In genomic region chr15:63223463-63223862, GRCh38 we compare ENCODE assay signal across 25 cellular contexts. TPM values are rescaled to one million over a fixed set of nuclear protein-coding genes. Genes with fewer than 3 reads are reported as not detected.
DNase-seq lines count a peak whose midpoint lies in the region; ATAC-seq, FAIRE-seq and TF ChIP-seq lines count a peak whose summit lies in the region.
"Had no signal": no experiment of that assay in that cellular context is flagged by ENCODE, and none has a peak within 500 bp of the region (broad histone marks: within the 10 kb centered on the region; RNA-seq: fewer than 3 reads in every experiment).

No MANE protein-coding gene starts in this region.

- H4K20me1 ChIP-seq in smooth muscle cell (ENCODE audit: low read depth): peaks cover 14% of the 10 kb centered on the region

- no peak overlapping the region for H3K4me3 ChIP-seq in epithelial cell of esophagus (ENCODE audit: low read length)
- H3K4me3 ChIP-seq in smooth muscle cell: no peak overlapping the region
- H3K4me3 ChIP-seq: BLaER1, MG63 had no signal

- H3K4me1 Mint-ChIP-seq in activated T-cell treated with anti-CD3 and anti-CD28 coated beads, Interleukin-2, amount 50 U/mL, for 24 hours (ENCODE audit: low read depth): peaks cover 84% of the 10 kb centered on the region
- peaks cover 12% of the 10 kb centered on the region for H3K4me1 Mint-ChIP-seq in WTC11

- TF ChIP-seq CTCF in epithelial cell of esophagus (IDR thresholded peaks at IDR 0.05; ENCODE audit: insufficient read depth, low read depth, low read length, missing control alignments) (no peak), WTC11 (IDR thresholded peaks at IDR 0.05) (no peak), smooth muscle cell (IDR thresholded peaks at IDR 0.05; ENCODE audit: borderline replicate concordance, insufficient read depth, poor library complexity, severe bottlenecking) (no peak)

- no peaks in the 10 kb centered on the region for H3K79me2 ChIP-seq in smooth muscle cell (ENCODE audit: low read depth)

- no peaks in the 10 kb centered on the region for H3F3A ChIP-seq in smooth muscle cell (ENCODE audit: low read depth)

- no peaks in the 10 kb centered on the region for H3K9me3 ChIP-seq in smooth muscle cell (replicated peaks; ENCODE audit: low read depth)
- H3K9me3 ChIP-seq: MG63 had no signal

- H3K27me3 ChIP-seq in smooth muscle cell (ENCODE audit: low read depth): no peaks in the 10 kb centered on the region
- H3K27me3 ChIP-seq: BLaER1, MG63 had no signal

- CTCF ChIA-PET in WTC11 (lab: Charles Lee): no interaction called here

- H3K4me2 ChIP-seq in smooth muscle cell: no peak overlapping the region
- H3K4me2 ChIP-seq: BLaER1 had no signal

- no peaks in the 10 kb centered on the region for H3K9me3 Mint-ChIP-seq in activated T-cell treated with anti-CD3 and anti-CD28 coated beads, Interleukin-2, amount 50 U/mL, for 24 hours
- H3K9me3 Mint-ChIP-seq in WTC11: no peaks in the 10 kb centered on the region
- H3K9me3 Mint-ChIP-seq: CD4-positive, alpha-beta memory T cell; IgD-negative memory B cell had no signal

- no peak overlapping the region for H2AFZ ChIP-seq in smooth muscle cell (ENCODE audit: low read depth)

- no peak overlapping the region for H3K9ac ChIP-seq in smooth muscle cell (ENCODE audit: low read depth)
- H3K9ac ChIP-seq: BLaER1 had no signal

- TF ChIP-seq POLR2A in GM12891 (IDR thresholded peaks at IDR 0.05; ENCODE audit: low read depth, low read length): no peak

- peak overlapping the region; percentile 60 for H3K27ac Mint-ChIP-seq in activated T-cell treated with anti-CD3 and anti-CD28 coated beads, Interleukin-2, amount 50 U/mL, for 24 hours
- H3K27ac Mint-ChIP-seq in WTC11: no peak overlapping the region
- H3K27ac Mint-ChIP-seq: IgD-negative memory B cell had no signal

- H3K4me1 ChIP-seq in smooth muscle cell (ENCODE audit: low read depth): peaks cover 4% of the 10 kb centered on the region

- no peak overlapping the region for H3K4me3 Mint-ChIP-seq in activated T-cell treated with anti-CD3 and anti-CD28 coated beads, Interleukin-2, amount 50 U/mL, for 24 hours
- H3K4me3 Mint-ChIP-seq in WTC11: no peak overlapping the region
- H3K4me3 Mint-ChIP-seq: CD4-positive, alpha-beta memory T cell; IgD-negative memory B cell had no signal

- H3K27me3 Mint-ChIP-seq in activated T-cell treated with anti-CD3 and anti-CD28 coated beads, Interleukin-2, amount 50 U/mL, for 24 hours: no peaks in the 10 kb centered on the region
- no peaks in the 10 kb centered on the region for H3K27me3 Mint-ChIP-seq in WTC11 (ENCODE audit: low read depth)
- H3K27me3 Mint-ChIP-seq: CD4-positive, alpha-beta memory T cell; IgD-negative memory B cell had no signal

- H3K36me3 Mint-ChIP-seq in activated T-cell treated with anti-CD3 and anti-CD28 coated beads, Interleukin-2, amount 50 U/mL, for 24 hours (ENCODE audit: low read depth): peaks cover 91% of the 10 kb centered on the region
- no peaks in the 10 kb centered on the region for H3K36me3 Mint-ChIP-seq in WTC11

- FAIRE-seq in GM12891 (lab: Jason Lieb, UNC): peak; percentile 77
- FAIRE-seq: GM12892, GM18507, H1, RCC 7860 had no signal

- no peaks in the 10 kb centered on the region for H3K36me3 ChIP-seq in smooth muscle cell (ENCODE audit: low read depth)
- H3K36me3 ChIP-seq: MG63 had no signal

- POLR2A ChIA-PET in WTC11 (lab: Charles Lee): no interaction called here

- H3K27ac ChIP-seq in smooth muscle cell (ENCODE audit: low read depth): no peak overlapping the region
- H3K27ac ChIP-seq: BLaER1 had no signal

- peak; percentile 43 for ATAC-seq in stimulated activated naive CD8-positive, alpha-beta T cell treated with anti-CD3 and anti-CD28 coated beads, Interleukin-15, Interleukin-2, amounts not matched to agents 100 U/mL and 50 U/mL, for 24 hours
- ATAC-seq in WTC11: no peak

- WGBS in smooth muscle cell (ENCODE audit: low lambda C conversion rate): 71% methylated on average over 6 of the region's 6 CpGs

- no peak for DNase-seq in activated T-cell treated with anti-CD3 and anti-CD28 coated beads, Interleukin-2, amount 50 U/mL, for 24 hours
- no peak for DNase-seq in activated T-cell treated with anti-CD3 and anti-CD28 coated beads, Interleukin-2, amount 50 U/mL, for 48 hours
- no peak for DNase-seq in GM12891 (ENCODE audit: insufficient read length, low spot score)
- DNase-seq in epithelial cell of esophagus (ENCODE audit: low read depth): peak; percentile 90
- no peak for DNase-seq in stimulated activated naive CD8-positive, alpha-beta T cell treated with anti-CD3 and anti-CD28 coated beads, Interleukin-15, Interleukin-2, amounts not matched to agents 100 U/mL and 50 U/mL, for 24 hours
- DNase-seq in WTC11 (ENCODE audit: low spot score): no peak
- DNase-seq in OCI-M2 (lab: John Stamatoyannopoulos, UW; ENCODE audit: unreplicated experiment): no peak
- no peak for DNase-seq in smooth muscle cell (lab: John Stamatoyannopoulos, UW; ENCODE audit: unreplicated experiment)
- DNase-seq: CD4-positive, alpha-beta memory T cell; DMS153; EL; Kasumi-1; MG63; NCI-H1048; NCI-H146; NCI-H2029 treated with DMSO at 0.1 percent for 48 hours; NCI-H446 treated with DMSO at 0.1 percent for 48 hours; NK-92 treated with Interleukin-12 subunit alpha and Interleukin-12 subunit beta, amount 100 ng/mL, for 24 hours; Right ventricle myocardium superior had no signal

TF ChIP-seq in GM12891, 5 proteins besides CTCF, POLR2A, EP300 and RAD21:
- no peak for TF ChIP-seq SPI1 (IDR thresholded peaks at IDR 0.05; ENCODE audit: low read depth, low read length)
- TF ChIP-seq TAF1 (IDR thresholded peaks at IDR 0.05; ENCODE audit: low read depth, low read length): no peak
- no peak for TF ChIP-seq PAX5 (IDR thresholded peaks at IDR 0.05; ENCODE audit: insufficient read depth, low read length, severe bottlenecking)
- TF ChIP-seq POU2F2 (IDR thresholded peaks at IDR 0.05; ENCODE audit: low read depth, low read length): no peak
- TF ChIP-seq POLR2AphosphoS5 (IDR thresholded peaks at IDR 0.05; ENCODE audit: low read depth, low read length): no peak

TF ChIP-seq in WTC11, 78 proteins besides CTCF, POLR2A, EP300 and RAD21 (continues in another document):
- TF ChIP-seq, protein P1, sequence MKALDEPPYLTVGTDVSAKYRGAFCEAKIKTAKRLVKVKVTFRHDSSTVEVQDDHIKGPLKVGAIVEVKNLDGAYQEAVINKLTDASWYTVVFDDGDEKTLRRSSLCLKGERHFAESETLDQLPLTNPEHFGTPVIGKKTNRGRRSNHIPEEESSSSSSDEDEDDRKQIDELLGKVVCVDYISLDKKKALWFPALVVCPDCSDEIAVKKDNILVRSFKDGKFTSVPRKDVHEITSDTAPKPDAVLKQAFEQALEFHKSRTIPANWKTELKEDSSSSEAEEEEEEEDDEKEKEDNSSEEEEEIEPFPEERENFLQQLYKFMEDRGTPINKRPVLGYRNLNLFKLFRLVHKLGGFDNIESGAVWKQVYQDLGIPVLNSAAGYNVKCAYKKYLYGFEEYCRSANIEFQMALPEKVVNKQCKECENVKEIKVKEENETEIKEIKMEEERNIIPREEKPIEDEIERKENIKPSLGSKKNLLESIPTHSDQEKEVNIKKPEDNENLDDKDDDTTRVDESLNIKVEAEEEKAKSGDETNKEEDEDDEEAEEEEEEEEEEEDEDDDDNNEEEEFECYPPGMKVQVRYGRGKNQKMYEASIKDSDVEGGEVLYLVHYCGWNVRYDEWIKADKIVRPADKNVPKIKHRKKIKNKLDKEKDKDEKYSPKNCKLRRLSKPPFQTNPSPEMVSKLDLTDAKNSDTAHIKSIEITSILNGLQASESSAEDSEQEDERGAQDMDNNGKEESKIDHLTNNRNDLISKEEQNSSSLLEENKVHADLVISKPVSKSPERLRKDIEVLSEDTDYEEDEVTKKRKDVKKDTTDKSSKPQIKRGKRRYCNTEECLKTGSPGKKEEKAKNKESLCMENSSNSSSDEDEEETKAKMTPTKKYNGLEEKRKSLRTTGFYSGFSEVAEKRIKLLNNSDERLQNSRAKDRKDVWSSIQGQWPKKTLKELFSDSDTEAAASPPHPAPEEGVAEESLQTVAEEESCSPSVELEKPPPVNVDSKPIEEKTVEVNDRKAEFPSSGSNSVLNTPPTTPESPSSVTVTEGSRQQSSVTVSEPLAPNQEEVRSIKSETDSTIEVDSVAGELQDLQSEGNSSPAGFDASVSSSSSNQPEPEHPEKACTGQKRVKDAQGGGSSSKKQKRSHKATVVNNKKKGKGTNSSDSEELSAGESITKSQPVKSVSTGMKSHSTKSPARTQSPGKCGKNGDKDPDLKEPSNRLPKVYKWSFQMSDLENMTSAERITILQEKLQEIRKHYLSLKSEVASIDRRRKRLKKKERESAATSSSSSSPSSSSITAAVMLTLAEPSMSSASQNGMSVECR (CRISPR knock-in tag; IDR thresholded peaks at IDR 0.05; ENCODE audit: borderline replicate concordance): no peak
- TF ChIP-seq ATF3 (CRISPR knock-in tag; conservative IDR thresholded peaks at IDR 0.05): no peak
- TF ChIP-seq PRRX2 (CRISPR knock-in tag; IDR thresholded peaks at IDR 0.05): no peak
- TF ChIP-seq HMGA2 (CRISPR knock-in tag; IDR thresholded peaks at IDR 0.05): no peak
- no peak for TF ChIP-seq CREM (CRISPR knock-in tag; IDR thresholded peaks at IDR 0.05)
- no peak for TF ChIP-seq NR1H2 (CRISPR knock-in tag; IDR thresholded peaks at IDR 0.05)
- no peak for TF ChIP-seq TEAD4 (CRISPR knock-in tag; IDR thresholded peaks at IDR 0.05)
- TF ChIP-seq, protein P2, sequence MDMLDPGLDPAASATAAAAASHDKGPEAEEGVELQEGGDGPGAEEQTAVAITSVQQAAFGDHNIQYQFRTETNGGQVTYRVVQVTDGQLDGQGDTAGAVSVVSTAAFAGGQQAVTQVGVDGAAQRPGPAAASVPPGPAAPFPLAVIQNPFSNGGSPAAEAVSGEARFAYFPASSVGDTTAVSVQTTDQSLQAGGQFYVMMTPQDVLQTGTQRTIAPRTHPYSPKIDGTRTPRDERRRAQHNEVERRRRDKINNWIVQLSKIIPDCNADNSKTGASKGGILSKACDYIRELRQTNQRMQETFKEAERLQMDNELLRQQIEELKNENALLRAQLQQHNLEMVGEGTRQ (CRISPR knock-in tag; IDR thresholded peaks at IDR 0.05): no peak

RNA-seq across cellular contexts. Expression of gene RAB8B, which starts 34.1 kb away (rescaled TPM):
- 55.6 TPM for polyA plus RNA-seq in GM12891 (2012; ENCODE audit: low read depth, missing spikeins)
- total RNA-seq in WTC11 (2021): 30.5 to 34.6 TPM (median 32.5 TPM) in 3 replicates
- 34.7 and 42.2 TPM in 2 replicates for total RNA-seq in smooth muscle cell
- 10.7 and 11.5 TPM in 2 replicates for polyA plus RNA-seq in smooth muscle cell

RNA-seq across cellular contexts. Expression of gene APH1B, which starts 53.9 kb away (rescaled TPM):
- polyA plus RNA-seq in GM12891 (2012; ENCODE audit: low read depth, missing spikeins): 5.9 TPM
- 22.0 to 27.5 TPM (median 25.0 TPM) in 3 replicates for total RNA-seq in WTC11 (2021)
- total RNA-seq in smooth muscle cell: 10.5 and 14.3 TPM in 2 replicates
- polyA plus RNA-seq in smooth muscle cell: 9.5 and 15.5 TPM in 2 replicates
